In the genomic region with DNA sequence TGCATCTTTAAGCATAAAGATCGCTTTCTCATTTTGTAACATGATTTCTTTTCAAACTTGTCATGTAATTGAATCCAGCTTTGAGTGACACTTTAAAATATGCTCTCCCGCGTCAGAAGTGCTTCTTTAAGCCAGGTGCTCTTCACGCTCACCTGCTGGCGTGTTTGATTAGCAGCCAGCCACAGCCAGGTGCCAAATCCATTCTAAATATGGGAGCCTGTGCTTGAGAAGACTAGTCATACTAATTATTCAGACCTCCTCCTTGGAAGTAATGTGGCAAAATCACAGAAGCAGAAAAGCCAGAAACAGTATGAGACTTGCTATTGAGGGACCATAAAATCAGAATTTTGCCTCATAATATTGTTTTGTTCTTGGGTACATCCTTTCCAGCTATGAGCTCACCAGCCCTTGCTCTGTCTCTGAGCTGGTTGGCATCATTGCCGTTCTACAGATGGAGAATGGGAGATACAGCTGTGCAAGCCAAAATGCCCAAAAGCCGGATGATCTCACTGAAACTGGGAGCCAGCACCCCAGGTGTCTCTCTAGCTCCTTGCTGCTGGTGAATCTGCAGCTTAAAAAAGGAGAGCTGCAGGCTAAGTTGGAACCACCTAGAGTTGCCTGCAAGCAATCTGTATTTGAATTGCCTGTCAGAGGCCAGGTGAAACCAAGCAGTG, we compare ENCODE assay signal across 17 cellular contexts.
DNase-seq lines count a peak whose midpoint lies in the region; ATAC-seq, FAIRE-seq and TF ChIP-seq lines count a peak whose summit lies in the region.
"Had no signal": no experiment of that assay in that cellular context is flagged by ENCODE, and none has a peak within 500 bp of the region (broad histone marks: within the 10 kb centered on the region; RNA-seq: fewer than 3 reads in every experiment).

No MANE protein-coding gene starts in this region.

- no peak for ATAC-seq in GM19035 (IDR thresholded peaks at IDR 0.05; ENCODE audit: unreplicated experiment)
- ATAC-seq: A549; activated naive CD8-positive, alpha-beta T cell treated with anti-CD3 and anti-CD28 coated beads, Interleukin-2, amount 50 U/mL, for 24 hours; heart right ventricle; psoas muscle had no signal

- H3K36me3 ChIP-seq in PC-9 (ENCODE audit: low read depth) (no peaks in the 10 kb centered on the region), keratinocyte (ENCODE audit: control insufficient read depth in 2 of 2, extremely low read depth in 1 of 2, insufficient read depth in 2 of 2, low read length in 2 of 2) (no peaks in the 10 kb centered on the region)
- H3K36me3 ChIP-seq: heart right ventricle had no signal

- H3F3A ChIP-seq in PC-9 (ENCODE audit: insufficient read depth, low read depth) = peaks cover 15% of the 10 kb centered on the region; the same call in 1 of the 2 replicates

- POLR2A ChIA-PET in PC-9 (lab: Charles Lee; ENCODE audit: unreplicated experiment) = interaction anchor here (1.0 kb wide), 1 partner anchor 49 kb away, joined by 10 read pairs; no protein-coding TSS in a partner anchor

- H3K4me1 ChIP-seq in PC-9 (replicated peaks; ENCODE audit: insufficient read depth) = peaks cover 61% of the 10 kb centered on the region
- peaks cover 54% of the 10 kb centered on the region for H3K4me1 ChIP-seq in keratinocyte (ENCODE audit: control insufficient read depth, extremely low read depth, insufficient read depth, low read length)
- H3K4me1 ChIP-seq: A549, heart right ventricle, psoas muscle, testis had no signal

- H3K9ac ChIP-seq in keratinocyte (ENCODE audit: control insufficient read depth, extremely low read depth, insufficient read depth, low read length) = no peak overlapping the region

- H3K27me3 ChIP-seq in PC-9 (ENCODE audit: insufficient read depth, low read depth) = no peaks in the 10 kb centered on the region
- H3K27me3 ChIP-seq in keratinocyte (ENCODE audit: control insufficient read depth, extremely low read depth, insufficient read depth, low read length) = no peaks in the 10 kb centered on the region
- H3K27me3 ChIP-seq: heart right ventricle, testis had no signal

- peak; percentile 85 for DNase-seq in COLO668 (lab: John Stamatoyannopoulos, UW; ENCODE audit: unreplicated experiment)
- peak; percentile 90 for DNase-seq in NCI-H146 treated with DMSO at 0.1 percent for 48 hours (lab: John Stamatoyannopoulos, UW; ENCODE audit: unreplicated experiment)
- peak in 1 of 2 experiments; percentile 41 for DNase-seq in PC-9
- no peak for DNase-seq in keratinocyte (ENCODE audit: low read depth, low spot score)
- DNase-seq in SW 1271 (lab: John Stamatoyannopoulos, UW) = no peak
- DNase-seq in activated CD4-positive, CD25-positive, alpha-beta regulatory T cell (lab: John Stamatoyannopoulos, UW) = no peak
- no peak for DNase-seq in GM19239 (ENCODE audit: insufficient read length, low spot score)
- DNase-seq: activated naive CD8-positive, alpha-beta T cell treated with anti-CD3 and anti-CD28 coated beads, Interleukin-2, amount 50 U/mL, for 24 hours; effector CD4-positive, alpha-beta T cell; heart right ventricle; KBM-7; psoas muscle; testis had no signal

- no peaks in the 10 kb centered on the region for H4K20me1 ChIP-seq in PC-9 (ENCODE audit: insufficient read depth)
- no peaks in the 10 kb centered on the region for H4K20me1 ChIP-seq in keratinocyte (ENCODE audit: control insufficient read depth, extremely low read depth, insufficient read depth, low read length)

- CTCF ChIA-PET in PC-9 (lab: Charles Lee) = no interaction called here

- H3K9me2 ChIP-seq in PC-9 (ENCODE audit: insufficient read depth) = no peaks in the 10 kb centered on the region

- TF ChIP-seq CTCF in PC-9 (conservative IDR thresholded peaks at IDR 0.05) = no peak
- no peak for TF ChIP-seq CTCF in keratinocyte (optimal IDR thresholded peaks at IDR 0.05 in 1 of 3, IDR thresholded peaks at IDR 0.05 in 1 of 3, conservative IDR thresholded peaks at IDR 0.05 in 1 of 3; ENCODE audit: extremely low read depth in 1 of 3, insufficient read depth in 2 of 3, low read length in 3 of 3)

- H3K27ac ChIP-seq in PC-9 = no peak overlapping the region
- no peak overlapping the region for H3K27ac ChIP-seq in keratinocyte (ENCODE audit: control insufficient read depth, insufficient read depth, low read length)
- H3K27ac ChIP-seq: A549, heart right ventricle, psoas muscle, testis had no signal

- no peak overlapping the region for H2AFZ ChIP-seq in PC-9
- no peak overlapping the region for H2AFZ ChIP-seq in keratinocyte (ENCODE audit: control insufficient read depth, low read length)

- H3K4me3 ChIP-seq in PC-9 (peak overlapping the region; percentile 48; the same call in 1 of the 2 replicates), keratinocyte (ENCODE audit: control insufficient read depth in 2 of 3, extremely low read depth in 1 of 3, insufficient read depth in 2 of 3, low read depth in 1 of 3, low read length in 3 of 3) (peak overlapping the region in 2 of 3 experiments; percentile 39 to 64)
- H3K4me3 ChIP-seq: A549, heart right ventricle, psoas muscle, testis had no signal

- H3K4me2 ChIP-seq in PC-9 = peak overlapping the region; percentile 68
- peak overlapping the region; percentile 73 for H3K4me2 ChIP-seq in keratinocyte (ENCODE audit: control insufficient read depth, extremely low read depth, insufficient read depth, low read depth, low read length)
- H3K4me2 ChIP-seq: A549 had no signal

- BruUV-seq in PC-9 (replicated peaks; lab: Mats Ljungman, UMichigan) = no TSS peak

- H3K9me3 ChIP-seq in PC-9 (ENCODE audit: insufficient read depth, low read depth) = no peaks in the 10 kb centered on the region
- H3K9me3 ChIP-seq in keratinocyte (ENCODE audit: control insufficient read depth, low read depth, low read length) = no peaks in the 10 kb centered on the region
- H3K9me3 ChIP-seq: A549, heart right ventricle, psoas muscle, testis had no signal

- FAIRE-seq in keratinocyte (lab: Jason Lieb, UNC) (peak; percentile 49), GM19239 (lab: Jason Lieb, UNC) (no peak)
- FAIRE-seq: A549, D721Med, GM12891 had no signal

- dilution Hi-C loops in keratinocyte (cut with MboI; ENCODE audit: extremely low pct_ligation_motif_present, low sequenced_read_pairs) = no loop called here

- H3K9me1 ChIP-seq in keratinocyte (ENCODE audit: control insufficient read depth, extremely low read depth, insufficient read depth, low read length) = no peaks in the 10 kb centered on the region

- intact Hi-C loops in PC-9 (cut with micrococcal nuclease; ENCODE audit: unreplicated experiment) = loop anchor here (5.0 kb wide), 1 partner anchor 128 kb away; no protein-coding TSS in a partner anchor

- peaks cover 7% of the 10 kb centered on the region; the same call in 1 of the 2 replicates for H3K79me2 ChIP-seq in PC-9 (ENCODE audit: low read depth)
- H3K79me2 ChIP-seq in keratinocyte (ENCODE audit: control insufficient read depth, insufficient read depth, low read length) = no peaks in the 10 kb centered on the region

Comparison
In these comparisons a context has a peak if more than half of its experiments do, and no peak if none do; other contexts are left out.
1. DNase-seq: peak in COLO668 (single experiment) and NCI-H146 treated with DMSO at 0.1 percent for 48 hours (single experiment); none in keratinocyte (single experiment), SW 1271 (0 of 2), activated CD4-positive, CD25-positive, alpha-beta regulatory T cell (0 of 4) and GM19239 (single experiment).